In the genomic region with DNA sequence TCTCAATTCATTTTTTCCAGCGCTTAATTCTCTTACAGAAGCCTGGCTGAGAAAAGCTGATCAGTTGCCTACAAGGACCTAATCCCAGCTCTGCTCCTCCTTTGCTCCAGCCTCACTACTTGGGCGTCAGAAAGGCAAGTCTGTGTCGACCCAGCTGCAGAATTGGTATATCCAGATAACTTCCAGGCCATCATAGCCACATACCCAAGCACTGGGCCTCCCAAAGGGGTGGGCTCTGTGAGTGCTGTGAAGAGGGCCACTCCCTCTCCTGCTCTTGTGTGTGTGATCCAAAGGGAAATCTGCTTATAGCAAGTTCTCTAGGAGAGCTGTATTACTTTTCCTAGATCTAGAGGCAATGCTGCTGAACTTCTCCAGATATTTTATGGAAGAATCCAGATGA, we compare ENCODE assay signal across 1 cellular context.
TF ChIP-seq lines count a peak whose summit lies in the region.

No MANE protein-coding gene starts in this region.

TF ChIP-seq in IMR-90, 13 proteins besides CTCF, POLR2A, EP300 and RAD21 (continued from another document):
- TF ChIP-seq MXI1 (IDR thresholded peaks at IDR 0.05; ENCODE audit: borderline replicate concordance, low read depth, low read length): no peak
- TF ChIP-seq RCOR1 (IDR thresholded peaks at IDR 0.05; ENCODE audit: insufficient replicate concordance, low read length): no peak
- TF ChIP-seq BHLHE40 (IDR thresholded peaks at IDR 0.05; ENCODE audit: low read depth, low read length): no peak
- no peak for TF ChIP-seq CEBPB (IDR thresholded peaks at IDR 0.05; ENCODE audit: low read depth, low read length)
- TF ChIP-seq CHD1 (IDR thresholded peaks at IDR 0.05; ENCODE audit: low read depth, low read length): no peak
- TF ChIP-seq, protein P1, sequence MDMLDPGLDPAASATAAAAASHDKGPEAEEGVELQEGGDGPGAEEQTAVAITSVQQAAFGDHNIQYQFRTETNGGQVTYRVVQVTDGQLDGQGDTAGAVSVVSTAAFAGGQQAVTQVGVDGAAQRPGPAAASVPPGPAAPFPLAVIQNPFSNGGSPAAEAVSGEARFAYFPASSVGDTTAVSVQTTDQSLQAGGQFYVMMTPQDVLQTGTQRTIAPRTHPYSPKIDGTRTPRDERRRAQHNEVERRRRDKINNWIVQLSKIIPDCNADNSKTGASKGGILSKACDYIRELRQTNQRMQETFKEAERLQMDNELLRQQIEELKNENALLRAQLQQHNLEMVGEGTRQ (IDR thresholded peaks at IDR 0.05; ENCODE audit: low read depth, low read length): no peak
- no peak for TF ChIP-seq MAFK (IDR thresholded peaks at IDR 0.05; ENCODE audit: low read depth, low read length)
- TF ChIP-seq SMC3 (IDR thresholded peaks at IDR 0.05; ENCODE audit: low read depth, low read length): no peak
- TF ChIP-seq RFX5 (IDR thresholded peaks at IDR 0.05; ENCODE audit: low read depth, low read length): no peak
- no peak for TF ChIP-seq MAZ (IDR thresholded peaks at IDR 0.05; ENCODE audit: borderline replicate concordance, low read depth, low read length)
- no peak for TF ChIP-seq NFE2L2 (IDR thresholded peaks at IDR 0.05; ENCODE audit: low read depth, low read length)
- no peak for TF ChIP-seq FOS (IDR thresholded peaks at IDR 0.05; ENCODE audit: low read depth, low read length)
